1 cellular context compared by ENCODE assay signal in the genomic region with DNA sequence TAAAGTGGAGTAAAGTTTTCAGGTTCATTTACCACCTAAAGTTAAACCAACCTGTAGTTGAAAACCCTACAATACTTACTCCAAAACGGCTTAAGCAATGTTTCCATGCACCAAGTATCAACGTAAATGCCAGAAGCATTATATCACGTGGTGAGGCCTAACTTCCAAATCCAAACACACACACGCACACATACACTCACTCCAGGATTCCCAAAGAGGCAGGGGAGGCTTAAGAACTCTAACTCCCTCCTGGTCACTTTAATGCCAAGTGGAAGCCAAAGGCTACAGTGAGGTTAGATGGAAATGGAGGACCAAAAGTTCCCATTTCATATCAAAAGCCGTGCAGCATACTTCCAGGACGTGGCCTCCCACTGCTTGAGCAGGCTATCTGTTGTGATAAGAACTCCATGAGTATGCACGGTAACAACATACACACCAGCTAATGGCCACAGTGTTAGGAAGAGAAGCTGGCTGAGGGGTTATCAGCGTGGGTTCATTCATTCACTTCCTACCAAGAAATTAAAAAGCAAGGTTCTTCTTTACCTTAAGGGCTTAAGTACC.
A peak's percentile ranks its signal among the peaks of the same experiment; 100 is the strongest.
TF ChIP-seq lines count a peak whose summit lies in the region.

No MANE protein-coding gene starts in this region.

TF ChIP-seq in K562, 482 proteins besides CTCF, POLR2A, EP300 and RAD21 (continued from another document and continues in another):
- TF ChIP-seq, protein P1, sequence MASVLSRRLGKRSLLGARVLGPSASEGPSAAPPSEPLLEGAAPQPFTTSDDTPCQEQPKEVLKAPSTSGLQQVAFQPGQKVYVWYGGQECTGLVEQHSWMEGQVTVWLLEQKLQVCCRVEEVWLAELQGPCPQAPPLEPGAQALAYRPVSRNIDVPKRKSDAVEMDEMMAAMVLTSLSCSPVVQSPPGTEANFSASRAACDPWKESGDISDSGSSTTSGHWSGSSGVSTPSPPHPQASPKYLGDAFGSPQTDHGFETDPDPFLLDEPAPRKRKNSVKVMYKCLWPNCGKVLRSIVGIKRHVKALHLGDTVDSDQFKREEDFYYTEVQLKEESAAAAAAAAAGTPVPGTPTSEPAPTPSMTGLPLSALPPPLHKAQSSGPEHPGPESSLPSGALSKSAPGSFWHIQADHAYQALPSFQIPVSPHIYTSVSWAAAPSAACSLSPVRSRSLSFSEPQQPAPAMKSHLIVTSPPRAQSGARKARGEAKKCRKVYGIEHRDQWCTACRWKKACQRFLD (CRISPR knock-in tag; IDR thresholded peaks at IDR 0.05): 0 out of 2 replicates have a peak, but pooled peaks have one; percentile 44
- no peak for TF ChIP-seq ZBED1 (IDR thresholded peaks at IDR 0.05)
- TF ChIP-seq SAP30 (IDR thresholded peaks at IDR 0.05; ENCODE audit: borderline replicate concordance, insufficient read depth, low read depth, low read length, poor library complexity, severe bottlenecking): no peak
- peak; percentile 56; the same call in 1 of the 2 replicates for TF ChIP-seq NFE2 (IDR thresholded peaks at IDR 0.05; ENCODE audit: low read depth)
- peak; percentile 73; the same call in 1 of the 2 replicates for TF ChIP-seq CTBP1 (IDR thresholded peaks at IDR 0.05; ENCODE audit: borderline replicate concordance)
- no peak for TF ChIP-seq MED1 (CRISPR knock-in tag; IDR thresholded peaks at IDR 0.05; ENCODE audit: borderline replicate concordance)
- peak; percentile 53 for TF ChIP-seq HNRNPLL (IDR thresholded peaks at IDR 0.05; ENCODE audit: low read depth, low read length, poor library complexity, severe bottlenecking)
- TF ChIP-seq NCOR1 (IDR thresholded peaks at IDR 0.05): peak; percentile 91
- TF ChIP-seq, protein P2, sequence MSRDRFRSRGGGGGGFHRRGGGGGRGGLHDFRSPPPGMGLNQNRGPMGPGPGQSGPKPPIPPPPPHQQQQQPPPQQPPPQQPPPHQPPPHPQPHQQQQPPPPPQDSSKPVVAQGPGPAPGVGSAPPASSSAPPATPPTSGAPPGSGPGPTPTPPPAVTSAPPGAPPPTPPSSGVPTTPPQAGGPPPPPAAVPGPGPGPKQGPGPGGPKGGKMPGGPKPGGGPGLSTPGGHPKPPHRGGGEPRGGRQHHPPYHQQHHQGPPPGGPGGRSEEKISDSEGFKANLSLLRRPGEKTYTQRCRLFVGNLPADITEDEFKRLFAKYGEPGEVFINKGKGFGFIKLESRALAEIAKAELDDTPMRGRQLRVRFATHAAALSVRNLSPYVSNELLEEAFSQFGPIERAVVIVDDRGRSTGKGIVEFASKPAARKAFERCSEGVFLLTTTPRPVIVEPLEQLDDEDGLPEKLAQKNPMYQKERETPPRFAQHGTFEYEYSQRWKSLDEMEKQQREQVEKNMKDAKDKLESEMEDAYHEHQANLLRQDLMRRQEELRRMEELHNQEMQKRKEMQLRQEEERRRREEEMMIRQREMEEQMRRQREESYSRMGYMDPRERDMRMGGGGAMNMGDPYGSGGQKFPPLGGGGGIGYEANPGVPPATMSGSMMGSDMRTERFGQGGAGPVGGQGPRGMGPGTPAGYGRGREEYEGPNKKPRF (IDR thresholded peaks at IDR 0.05; ENCODE audit: low read depth, low read length): no peak
- TF ChIP-seq LCOR (CRISPR knock-in tag; IDR thresholded peaks at IDR 0.05): peak; percentile 65; the same call in 1 of the 2 replicates
- no peak for TF ChIP-seq PHB (CRISPR knock-in tag; IDR thresholded peaks at IDR 0.05)
- no peak for TF ChIP-seq TCFL5 (CRISPR knock-in tag; conservative IDR thresholded peaks at IDR 0.05)
- TF ChIP-seq RCOR1 (IDR thresholded peaks at IDR 0.05; ENCODE audit: borderline replicate concordance in 1 of 2, low read depth in 2 of 2, low read length in 2 of 2): peak; percentile 64 to 91; a peak in 3 of 4 replicates
- TF ChIP-seq, protein P3, sequence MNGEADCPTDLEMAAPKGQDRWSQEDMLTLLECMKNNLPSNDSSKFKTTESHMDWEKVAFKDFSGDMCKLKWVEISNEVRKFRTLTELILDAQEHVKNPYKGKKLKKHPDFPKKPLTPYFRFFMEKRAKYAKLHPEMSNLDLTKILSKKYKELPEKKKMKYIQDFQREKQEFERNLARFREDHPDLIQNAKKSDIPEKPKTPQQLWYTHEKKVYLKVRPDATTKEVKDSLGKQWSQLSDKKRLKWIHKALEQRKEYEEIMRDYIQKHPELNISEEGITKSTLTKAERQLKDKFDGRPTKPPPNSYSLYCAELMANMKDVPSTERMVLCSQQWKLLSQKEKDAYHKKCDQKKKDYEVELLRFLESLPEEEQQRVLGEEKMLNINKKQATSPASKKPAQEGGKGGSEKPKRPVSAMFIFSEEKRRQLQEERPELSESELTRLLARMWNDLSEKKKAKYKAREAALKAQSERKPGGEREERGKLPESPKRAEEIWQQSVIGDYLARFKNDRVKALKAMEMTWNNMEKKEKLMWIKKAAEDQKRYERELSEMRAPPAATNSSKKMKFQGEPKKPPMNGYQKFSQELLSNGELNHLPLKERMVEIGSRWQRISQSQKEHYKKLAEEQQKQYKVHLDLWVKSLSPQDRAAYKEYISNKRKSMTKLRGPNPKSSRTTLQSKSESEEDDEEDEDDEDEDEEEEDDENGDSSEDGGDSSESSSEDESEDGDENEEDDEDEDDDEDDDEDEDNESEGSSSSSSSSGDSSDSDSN (IDR thresholded peaks at IDR 0.05; ENCODE audit: borderline replicate concordance in 1 of 2, low read depth in 2 of 2, low read length in 2 of 2): no peak
- TF ChIP-seq, protein P4, sequence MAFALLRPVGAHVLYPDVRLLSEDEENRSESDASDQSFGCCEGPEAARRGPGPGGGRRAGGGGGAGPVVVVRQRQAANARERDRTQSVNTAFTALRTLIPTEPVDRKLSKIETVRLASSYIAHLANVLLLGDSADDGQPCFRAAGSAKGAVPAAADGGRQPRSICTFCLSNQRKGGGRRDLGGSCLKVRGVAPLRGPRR (CRISPR knock-in tag; IDR thresholded peaks at IDR 0.05): no peak
- peak; percentile 18; the same call in 1 of the 2 replicates for TF ChIP-seq TEAD2 (tag; IDR thresholded peaks at IDR 0.05)
- TF ChIP-seq ZNF23 (CRISPR knock-in tag; IDR thresholded peaks at IDR 0.05): no peak
- no peak for TF ChIP-seq PHF8 (IDR thresholded peaks at IDR 0.05; ENCODE audit: borderline replicate concordance, low read length)
- no peak for TF ChIP-seq ZC3H11A (IDR thresholded peaks at IDR 0.05; ENCODE audit: low read depth, low read length)
- no peak for TF ChIP-seq NR4A1 (CRISPR knock-in tag; IDR thresholded peaks at IDR 0.05)
- TF ChIP-seq NR4A1 (tag; IDR thresholded peaks at IDR 0.05): peak; percentile 83
- TF ChIP-seq NUFIP1 (IDR thresholded peaks at IDR 0.05; ENCODE audit: partially characterized antibody): peak; percentile 22
- no peak for TF ChIP-seq EZH2 (IDR thresholded peaks at IDR 0.05; ENCODE audit: borderline replicate concordance, low read depth, low read length)
- TF ChIP-seq CHD1 (IDR thresholded peaks at IDR 0.05; ENCODE audit: low read length): no peak
- TF ChIP-seq NCOA4 (IDR thresholded peaks at IDR 0.05; ENCODE audit: partially characterized antibody): no peak
- no peak; the same call in 1 of the 2 replicates for TF ChIP-seq RFX1 (IDR thresholded peaks at IDR 0.05)
- no peak for TF ChIP-seq NELFE (IDR thresholded peaks at IDR 0.05; ENCODE audit: insufficient read depth, insufficient read length)
- no peak for TF ChIP-seq KAT8 (IDR thresholded peaks at IDR 0.05; ENCODE audit: low read depth)
- TF ChIP-seq, protein P5, sequence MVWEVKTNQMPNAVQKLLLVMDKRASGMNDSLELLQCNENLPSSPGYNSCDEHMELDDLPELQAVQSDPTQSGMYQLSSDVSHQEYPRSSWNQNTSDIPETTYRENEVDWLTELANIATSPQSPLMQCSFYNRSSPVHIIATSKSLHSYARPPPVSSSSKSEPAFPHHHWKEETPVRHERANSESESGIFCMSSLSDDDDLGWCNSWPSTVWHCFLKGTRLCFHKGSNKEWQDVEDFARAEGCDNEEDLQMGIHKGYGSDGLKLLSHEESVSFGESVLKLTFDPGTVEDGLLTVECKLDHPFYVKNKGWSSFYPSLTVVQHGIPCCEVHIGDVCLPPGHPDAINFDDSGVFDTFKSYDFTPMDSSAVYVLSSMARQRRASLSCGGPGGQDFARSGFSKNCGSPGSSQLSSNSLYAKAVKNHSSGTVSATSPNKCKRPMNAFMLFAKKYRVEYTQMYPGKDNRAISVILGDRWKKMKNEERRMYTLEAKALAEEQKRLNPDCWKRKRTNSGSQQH (CRISPR knock-in tag; IDR thresholded peaks at IDR 0.05): no peak
- TF ChIP-seq MCM7 (IDR thresholded peaks at IDR 0.05): no peak
- no peak for TF ChIP-seq ZNF778 (CRISPR knock-in tag; IDR thresholded peaks at IDR 0.05)
- no peak for TF ChIP-seq KLF13 (tag; IDR thresholded peaks at IDR 0.05; ENCODE audit: borderline replicate concordance, low read depth)
- TF ChIP-seq ZNF239 (CRISPR knock-in tag; IDR thresholded peaks at IDR 0.05): peak; percentile 35; the same call in 1 of the 2 replicates
- TF ChIP-seq, protein P6, sequence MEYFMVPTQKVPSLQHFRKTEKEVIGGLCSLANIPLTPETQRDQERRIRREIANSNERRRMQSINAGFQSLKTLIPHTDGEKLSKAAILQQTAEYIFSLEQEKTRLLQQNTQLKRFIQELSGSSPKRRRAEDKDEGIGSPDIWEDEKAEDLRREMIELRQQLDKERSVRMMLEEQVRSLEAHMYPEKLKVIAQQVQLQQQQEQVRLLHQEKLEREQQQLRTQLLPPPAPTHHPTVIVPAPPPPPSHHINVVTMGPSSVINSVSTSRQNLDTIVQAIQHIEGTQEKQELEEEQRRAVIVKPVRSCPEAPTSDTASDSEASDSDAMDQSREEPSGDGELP (CRISPR knock-in tag; IDR thresholded peaks at IDR 0.05; ENCODE audit: borderline replicate concordance): peak; percentile 43; the same call in 1 of the 2 replicates
- TF ChIP-seq, protein P7, sequence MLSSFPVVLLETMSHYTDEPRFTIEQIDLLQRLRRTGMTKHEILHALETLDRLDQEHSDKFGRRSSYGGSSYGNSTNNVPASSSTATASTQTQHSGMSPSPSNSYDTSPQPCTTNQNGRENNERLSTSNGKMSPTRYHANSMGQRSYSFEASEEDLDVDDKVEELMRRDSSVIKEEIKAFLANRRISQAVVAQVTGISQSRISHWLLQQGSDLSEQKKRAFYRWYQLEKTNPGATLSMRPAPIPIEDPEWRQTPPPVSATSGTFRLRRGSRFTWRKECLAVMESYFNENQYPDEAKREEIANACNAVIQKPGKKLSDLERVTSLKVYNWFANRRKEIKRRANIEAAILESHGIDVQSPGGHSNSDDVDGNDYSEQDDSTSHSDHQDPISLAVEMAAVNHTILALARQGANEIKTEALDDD (IDR thresholded peaks at IDR 0.05): no peak
- TF ChIP-seq BRD4 (IDR thresholded peaks at IDR 0.05): no peak
- TF ChIP-seq, protein P8, sequence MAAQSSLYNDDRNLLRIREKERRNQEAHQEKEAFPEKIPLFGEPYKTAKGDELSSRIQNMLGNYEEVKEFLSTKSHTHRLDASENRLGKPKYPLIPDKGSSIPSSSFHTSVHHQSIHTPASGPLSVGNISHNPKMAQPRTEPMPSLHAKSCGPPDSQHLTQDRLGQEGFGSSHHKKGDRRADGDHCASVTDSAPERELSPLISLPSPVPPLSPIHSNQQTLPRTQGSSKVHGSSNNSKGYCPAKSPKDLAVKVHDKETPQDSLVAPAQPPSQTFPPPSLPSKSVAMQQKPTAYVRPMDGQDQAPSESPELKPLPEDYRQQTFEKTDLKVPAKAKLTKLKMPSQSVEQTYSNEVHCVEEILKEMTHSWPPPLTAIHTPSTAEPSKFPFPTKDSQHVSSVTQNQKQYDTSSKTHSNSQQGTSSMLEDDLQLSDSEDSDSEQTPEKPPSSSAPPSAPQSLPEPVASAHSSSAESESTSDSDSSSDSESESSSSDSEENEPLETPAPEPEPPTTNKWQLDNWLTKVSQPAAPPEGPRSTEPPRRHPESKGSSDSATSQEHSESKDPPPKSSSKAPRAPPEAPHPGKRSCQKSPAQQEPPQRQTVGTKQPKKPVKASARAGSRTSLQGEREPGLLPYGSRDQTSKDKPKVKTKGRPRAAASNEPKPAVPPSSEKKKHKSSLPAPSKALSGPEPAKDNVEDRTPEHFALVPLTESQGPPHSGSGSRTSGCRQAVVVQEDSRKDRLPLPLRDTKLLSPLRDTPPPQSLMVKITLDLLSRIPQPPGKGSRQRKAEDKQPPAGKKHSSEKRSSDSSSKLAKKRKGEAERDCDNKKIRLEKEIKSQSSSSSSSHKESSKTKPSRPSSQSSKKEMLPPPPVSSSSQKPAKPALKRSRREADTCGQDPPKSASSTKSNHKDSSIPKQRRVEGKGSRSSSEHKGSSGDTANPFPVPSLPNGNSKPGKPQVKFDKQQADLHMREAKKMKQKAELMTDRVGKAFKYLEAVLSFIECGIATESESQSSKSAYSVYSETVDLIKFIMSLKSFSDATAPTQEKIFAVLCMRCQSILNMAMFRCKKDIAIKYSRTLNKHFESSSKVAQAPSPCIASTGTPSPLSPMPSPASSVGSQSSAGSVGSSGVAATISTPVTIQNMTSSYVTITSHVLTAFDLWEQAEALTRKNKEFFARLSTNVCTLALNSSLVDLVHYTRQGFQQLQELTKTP (IDR thresholded peaks at IDR 0.05; ENCODE audit: low read depth in 1 of 2, partially characterized antibody in 2 of 2): peak; percentile 26 to 32
- TF ChIP-seq ZNF717 (CRISPR knock-in tag; IDR thresholded peaks at IDR 0.05): no peak
- no peak for TF ChIP-seq ZNF354B (CRISPR knock-in tag; IDR thresholded peaks at IDR 0.05)
- no peak for TF ChIP-seq HEY1 (CRISPR knock-in tag; IDR thresholded peaks at IDR 0.05; ENCODE audit: borderline replicate concordance)
- peak; percentile 33 for TF ChIP-seq SMAD1 (IDR thresholded peaks at IDR 0.05; ENCODE audit: low read depth, low read length, partially characterized antibody)
- no peak for TF ChIP-seq ZNF445 (CRISPR knock-in tag; IDR thresholded peaks at IDR 0.05; ENCODE audit: low read depth)
- 0 out of 2 replicates have a peak, but pooled peaks have one; percentile 52 for TF ChIP-seq PTTG1 (tag; IDR thresholded peaks at IDR 0.05; ENCODE audit: low read depth)
- TF ChIP-seq, protein P9, sequence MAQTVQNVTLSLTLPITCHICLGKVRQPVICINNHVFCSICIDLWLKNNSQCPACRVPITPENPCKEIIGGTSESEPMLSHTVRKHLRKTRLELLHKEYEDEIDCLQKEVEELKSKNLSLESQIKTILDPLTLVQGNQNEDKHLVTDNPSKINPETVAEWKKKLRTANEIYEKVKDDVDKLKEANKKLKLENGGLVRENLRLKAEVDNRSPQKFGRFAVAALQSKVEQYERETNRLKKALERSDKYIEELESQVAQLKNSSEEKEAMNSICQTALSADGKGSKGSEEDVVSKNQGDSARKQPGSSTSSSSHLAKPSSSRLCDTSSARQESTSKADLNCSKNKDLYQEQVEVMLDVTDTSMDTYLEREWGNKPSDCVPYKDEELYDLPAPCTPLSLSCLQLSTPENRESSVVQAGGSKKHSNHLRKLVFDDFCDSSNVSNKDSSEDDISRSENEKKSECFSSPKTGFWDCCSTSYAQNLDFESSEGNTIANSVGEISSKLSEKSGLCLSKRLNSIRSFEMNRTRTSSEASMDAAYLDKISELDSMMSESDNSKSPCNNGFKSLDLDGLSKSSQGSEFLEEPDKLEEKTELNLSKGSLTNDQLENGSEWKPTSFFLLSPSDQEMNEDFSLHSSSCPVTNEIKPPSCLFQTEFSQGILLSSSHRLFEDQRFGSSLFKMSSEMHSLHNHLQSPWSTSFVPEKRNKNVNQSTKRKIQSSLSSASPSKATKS (CRISPR knock-in tag; IDR thresholded peaks at IDR 0.05): no peak
- no peak for TF ChIP-seq ESRRB (CRISPR knock-in tag; IDR thresholded peaks at IDR 0.05; ENCODE audit: borderline replicate concordance)
- peak; percentile 90 for TF ChIP-seq MTA3 (IDR thresholded peaks at IDR 0.05; ENCODE audit: borderline replicate concordance)
